ENCODE assay signal across 21 cellular contexts in genomic region chr1:206020393-206021007, GRCh38. TPM values are rescaled to one million over a fixed set of nuclear protein-coding genes. Genes with fewer than 3 reads are reported as not detected.
"Had no signal": no experiment of that assay in that cellular context is flagged by ENCODE, and none has a peak within 500 bp of the region (broad histone marks: within the 10 kb centered on the region; RNA-seq: fewer than 3 reads in every experiment).

No MANE protein-coding gene starts in this region.

- DNase-seq: activated CD4-positive, CD25-positive, alpha-beta regulatory T cell treated with anti-CD3 and anti-CD28 coated beads, Interleukin-2, amount 50 U/mL, for 72 hours; activated gamma-delta T cell treated with Interleukin-2 at 50 U/mL for 16 hours; activated T-cell treated with anti-CD3 and anti-CD28 coated beads, Interleukin-2, amount 50 U/mL, for 1 hour; aorta; brain microvascular endothelial cell; caudate nucleus; dermis blood vessel endothelial cell; effector CD8-positive, alpha-beta T cell; foreskin melanocyte; hippocampal formation; lower lobe of right lung; natural killer cell; ovary; psoas muscle; stimulated activated CD4-positive, alpha-beta T cell treated with anti-CD3 and anti-CD28 coated beads, Interleukin-12 subunit alpha, Interleukin-12 subunit beta, amount 100 ng/mL, for 4 hours; tibial artery had no signal

- H3K4me3 ChIP-seq: lower lobe of right lung, ovary, psoas muscle, right atrium auricular region, tibial artery had no signal

- H3K36me3 Mint-ChIP-seq: activated naive CD4-positive, alpha-beta T cell treated with anti-CD3 and anti-CD28 coated beads, Interleukin-2, amount 50 U/mL, for 24 hours; natural killer cell had no signal

- H3K4me1 ChIP-seq: psoas muscle, right atrium auricular region, tibial artery had no signal

- H3K36me3 ChIP-seq: brain microvascular endothelial cell, lower lobe of right lung, ovary, right atrium auricular region, tibial artery had no signal

- H3K9me3 Mint-ChIP-seq: activated naive CD4-positive, alpha-beta T cell treated with anti-CD3 and anti-CD28 coated beads, Interleukin-2, amount 50 U/mL, for 24 hours; natural killer cell; stimulated activated naive CD8-positive, alpha-beta T cell treated with anti-CD3 and anti-CD28 coated beads, Interleukin-15, Interleukin-2, amounts not matched to agents 100 ng/mL and 50 ng/mL, for 24 hours had no signal

- H3K4me3 Mint-ChIP-seq: activated naive CD4-positive, alpha-beta T cell treated with anti-CD3 and anti-CD28 coated beads, Interleukin-2, amount 50 U/mL, for 24 hours; natural killer cell; stimulated activated naive CD8-positive, alpha-beta T cell treated with anti-CD3 and anti-CD28 coated beads, Interleukin-15, Interleukin-2, amounts not matched to agents 100 ng/mL and 50 ng/mL, for 24 hours had no signal

- H3K27me3 Mint-ChIP-seq: activated naive CD4-positive, alpha-beta T cell treated with anti-CD3 and anti-CD28 coated beads, Interleukin-2, amount 50 U/mL, for 24 hours; stimulated activated naive CD8-positive, alpha-beta T cell treated with anti-CD3 and anti-CD28 coated beads, Interleukin-15, Interleukin-2, amounts not matched to agents 100 ng/mL and 50 ng/mL, for 24 hours had no signal

- H3K4me1 Mint-ChIP-seq: activated naive CD4-positive, alpha-beta T cell treated with anti-CD3 and anti-CD28 coated beads, Interleukin-2, amount 50 U/mL, for 24 hours; natural killer cell had no signal

- H3K9me3 ChIP-seq: lower lobe of right lung, ovary, psoas muscle, right atrium auricular region, tibial artery had no signal

- H3K27me3 ChIP-seq: brain microvascular endothelial cell, ovary, right atrium auricular region had no signal

- H3K27ac Mint-ChIP-seq: activated naive CD4-positive, alpha-beta T cell treated with anti-CD3 and anti-CD28 coated beads, Interleukin-2, amount 50 U/mL, for 24 hours; natural killer cell; stimulated activated naive CD8-positive, alpha-beta T cell treated with anti-CD3 and anti-CD28 coated beads, Interleukin-15, Interleukin-2, amounts not matched to agents 100 ng/mL and 50 ng/mL, for 24 hours had no signal

- H3K27ac ChIP-seq: brain microvascular endothelial cell, lower lobe of right lung, ovary, psoas muscle, right atrium auricular region, tibial artery, VCaP had no signal

- ATAC-seq: lower lobe of right lung, natural killer cell, psoas muscle had no signal

RNA-seq across cellular contexts. Expression of gene CTSE, which starts 3.2 kb away (rescaled TPM):
- total RNA-seq: dermis blood vessel endothelial cell; natural killer cell; T-helper 2 cell treated with Interferon-gamma antibody and Interleukin-4, amounts not matched to agents 100 ng/mL and 5 ng/mL, for 36 hours had no signal

RNA-seq across cellular contexts. Expression of gene RAB7B, which starts 17.3 kb away (rescaled TPM):
- total RNA-seq: dermis blood vessel endothelial cell; T-helper 2 cell treated with Interferon-gamma antibody and Interleukin-4, amounts not matched to agents 100 ng/mL and 5 ng/mL, for 36 hours had no signal

RNA-seq across cellular contexts. Expression of gene RHEX, which starts 32.5 kb away (rescaled TPM):
- total RNA-seq: dermis blood vessel endothelial cell; right atrium auricular region; T-helper 2 cell treated with Interferon-gamma antibody and Interleukin-4, amounts not matched to agents 100 ng/mL and 5 ng/mL, for 36 hours had no signal
- polyA plus RNA-seq: aorta had no signal
